In the genomic region with DNA sequence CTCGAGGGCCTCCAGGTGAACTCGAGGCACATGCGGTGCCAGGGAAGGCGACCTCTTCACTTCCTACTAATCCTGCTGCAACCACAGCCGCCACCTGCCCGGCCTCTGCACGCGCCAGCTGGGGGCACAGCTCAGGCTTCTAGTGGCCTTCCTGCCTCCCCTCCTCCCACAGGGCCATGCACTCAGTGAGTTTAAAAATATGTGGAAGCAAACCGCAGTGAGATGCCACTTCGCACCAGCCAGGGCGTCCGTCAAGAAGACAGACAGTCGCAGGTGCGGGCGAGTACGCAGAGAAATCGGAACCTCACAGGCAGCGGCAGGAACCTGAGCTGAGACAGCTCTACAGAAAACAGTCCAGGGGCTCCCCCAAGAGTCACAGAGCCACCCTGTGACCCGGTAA, we compare ENCODE assay signal across 10 cellular contexts. TPM values are rescaled to one million over a fixed set of nuclear protein-coding genes. Genes with fewer than 3 reads are reported as not detected.
DNase-seq lines count a peak whose midpoint lies in the region; ATAC-seq, FAIRE-seq and TF ChIP-seq lines count a peak whose summit lies in the region.
"Had no signal": no experiment of that assay in that cellular context is flagged by ENCODE, and none has a peak within 500 bp of the region (broad histone marks: within the 10 kb centered on the region; RNA-seq: fewer than 3 reads in every experiment).

No MANE protein-coding gene starts in this region.

- DNase-seq in A673 (ENCODE audit: low spot score) (no peak), GM20000 (ENCODE audit: low spot score) (peak; percentile 59), RWPE1 (ENCODE audit: low spot score) (no peak), germinal center (ENCODE audit: low spot score) (peak; percentile 43), urothelium cell line (ENCODE audit: low spot score) (no peak), NCI-H1694 (lab: John Stamatoyannopoulos, UW) (no peak)
- DNase-seq: lower lobe of right lung had no signal

- no peak for FAIRE-seq in urothelium cell line (lab: Jason Lieb, UNC)

- no peak for ATAC-seq in HG03025 (IDR thresholded peaks at IDR 0.05; ENCODE audit: low FRiP score, unreplicated experiment)
- no peak for ATAC-seq in HG03439 (IDR thresholded peaks at IDR 0.05; ENCODE audit: unreplicated experiment)
- ATAC-seq: lower lobe of right lung had no signal

- no peaks in the 10 kb centered on the region for H3K4me1 ChIP-seq in A673 (ENCODE audit: insufficient read depth, low read length, poor library complexity, severe bottlenecking)
- H3K4me1 ChIP-seq: lower lobe of right lung, suprapubic skin had no signal

- H3K9me3 ChIP-seq in A673 (ENCODE audit: low read depth, low read length, poor library complexity, severe bottlenecking) = no peaks in the 10 kb centered on the region
- H3K9me3 ChIP-seq: lower lobe of right lung, suprapubic skin had no signal

- no peak overlapping the region for H3K4me3 ChIP-seq in A673 (ENCODE audit: low read depth, low read length, poor library complexity, severe bottlenecking)
- H3K4me3 ChIP-seq: lower lobe of right lung, suprapubic skin had no signal

- CTCF ChIA-PET in A673 (lab: Charles Lee) (no interaction called here), RWPE1 (lab: Yijun Ruan, JAX) (no interaction called here)

- H3K36me3 ChIP-seq in A673 (ENCODE audit: insufficient read depth, low read length, poor library complexity, severe bottlenecking) = peaks cover 44% of the 10 kb centered on the region

- TF ChIP-seq CTCF in A673 (conservative IDR thresholded peaks at IDR 0.05; ENCODE audit: low read depth, low read length) (no peak), GM20000 (IDR thresholded peaks at IDR 0.05; ENCODE audit: extremely low read depth, missing control alignments) (no peak), RWPE1 (conservative IDR thresholded peaks at IDR 0.05; ENCODE audit: low read depth) (no peak)

- H3K27me3 ChIP-seq in A673 (replicated peaks; ENCODE audit: insufficient read depth, low read depth, low read length, poor library complexity) = no peaks in the 10 kb centered on the region
- H3K27me3 ChIP-seq: suprapubic skin had no signal

- POLR2A ChIA-PET in A673 (lab: Charles Lee; ENCODE audit: low non-redundant PET) (no interaction called here), RWPE1 (lab: Yijun Ruan, JAX; ENCODE audit: low non-redundant PET) (no interaction called here)

- no TSS peak for BruUV-seq in A673 (replicated peaks; lab: Mats Ljungman, UMichigan)

- H3K27ac ChIP-seq in A673 (ENCODE audit: low read depth, low read length, poor library complexity, severe bottlenecking) = peak overlapping the region; percentile 30
- peak overlapping the region; percentile 7; the same call in 1 of the 2 replicates for H3K27ac ChIP-seq in RWPE1
- H3K27ac ChIP-seq: lower lobe of right lung, suprapubic skin had no signal

- intact Hi-C loops in A673 (cut with micrococcal nuclease; ENCODE audit: unreplicated experiment) = no loop called here

RNA-seq across cellular contexts. Expression of a gene that starts 10.4 kb away (rescaled TPM):
- total RNA-seq in A673 (2021) = 241 and 243 TPM in 2 replicates

RNA-seq across cellular contexts. Expression of a gene that starts 19.0 kb away (rescaled TPM):
- 206 and 213 TPM in 2 replicates for total RNA-seq in A673 (2021)

RNA-seq across cellular contexts. Expression of a gene that starts 29.5 kb away (rescaled TPM):
- 12.3 and 16.4 TPM in 2 replicates for total RNA-seq in A673 (2021)

Comparison
In these comparisons a context has a peak if more than half of its experiments do, and no peak if none do; other contexts are left out.
1. DNase-seq: peak in GM20000 (single experiment) and germinal center (single experiment); none in A673 (single experiment), RWPE1 (single experiment), urothelium cell line (single experiment) and NCI-H1694 (single experiment).